In the genomic region with DNA sequence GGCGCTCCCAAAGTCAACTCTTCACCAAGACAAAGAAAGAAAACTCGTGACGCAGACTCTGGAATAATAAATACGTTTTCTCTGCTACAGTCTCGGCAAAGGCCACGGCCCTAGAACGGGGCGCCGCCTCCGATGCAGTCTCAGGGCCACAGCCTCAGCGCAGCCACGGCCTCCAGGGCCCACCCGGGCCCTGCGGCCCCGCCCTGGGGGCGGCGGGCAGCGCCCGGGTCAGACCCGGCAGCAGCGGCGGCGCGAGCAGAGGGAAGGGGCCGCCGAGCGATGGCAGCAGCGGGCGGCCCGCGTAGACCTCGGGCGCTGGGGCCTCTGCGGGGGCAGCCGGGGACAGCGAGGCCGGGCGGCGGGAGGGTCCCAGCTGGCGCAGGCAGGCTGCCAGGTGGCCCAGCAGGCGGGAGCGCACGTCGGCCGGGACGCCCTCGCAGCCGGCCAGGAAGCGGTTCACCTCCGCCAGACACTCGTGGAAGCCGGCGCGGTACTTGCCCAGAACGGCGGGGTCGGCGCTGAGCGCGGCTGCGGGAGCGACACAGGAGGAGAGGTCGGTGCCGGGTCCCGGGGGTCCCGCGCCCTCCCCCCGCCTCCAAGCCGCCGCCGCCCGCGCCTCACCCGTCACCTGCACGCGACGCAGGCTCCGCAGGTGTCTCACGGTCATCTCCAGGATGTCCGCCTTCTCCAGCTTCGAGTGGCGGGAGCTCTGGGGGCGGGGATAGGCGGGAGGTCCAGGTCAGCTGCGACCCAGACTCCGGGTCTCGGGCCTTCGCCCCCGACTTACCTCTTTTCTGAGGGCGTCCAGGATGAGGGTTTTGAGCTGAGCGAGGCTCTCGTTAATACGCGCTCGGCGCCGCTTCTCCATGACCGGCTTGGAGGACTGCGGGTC, we compare ENCODE assay signal across 9 cellular contexts. TPM values are rescaled to one million over a fixed set of nuclear protein-coding genes. Genes with fewer than 3 reads are reported as not detected.
DNase-seq lines count a peak whose midpoint lies in the region; ATAC-seq and TF ChIP-seq lines count a peak whose summit lies in the region.
"Had no signal": no experiment of that assay in that cellular context is flagged by ENCODE, and none has a peak within 500 bp of the region (broad histone marks: within the 10 kb centered on the region; RNA-seq: fewer than 3 reads in every experiment).

No MANE protein-coding gene starts in this region.

- H3K9me3 ChIP-seq in MG63 (no peaks in the 10 kb centered on the region), lung (ENCODE audit: control insufficient read depth in 2 of 2, insufficient read depth in 1 of 2, low read length in 1 of 2) (no peaks in the 10 kb centered on the region), uterus (no peaks in the 10 kb centered on the region)

- H3K27ac ChIP-seq in lung (ENCODE audit: low read depth in 1 of 2, low read length in 1 of 2) (peak overlapping the region; percentile 78 to 99), uterus (peak overlapping the region; percentile 93 to 94)

- ATAC-seq in lung (ENCODE audit: insufficient read depth, low FRiP score) (no peak), GM19467 (IDR thresholded peaks at IDR 0.05; ENCODE audit: unreplicated experiment) (no peak)

- intact Hi-C loops in uterus (cut with DNase I; ENCODE audit: low total_unique reads) = no loop called here

- peak overlapping the region; percentile 84 for H3K4me3 ChIP-seq in MG63
- peak overlapping the region; percentile 69 for H3K4me3 ChIP-seq in choroid plexus epithelial cell (ENCODE audit: low read depth, low read length)
- peak overlapping the region; percentile 47 for H3K4me3 ChIP-seq in lung
- peak overlapping the region; percentile 53 to 60 for H3K4me3 ChIP-seq in uterus

- TF ChIP-seq CTCF in choroid plexus epithelial cell (conservative IDR thresholded peaks at IDR 0.05; ENCODE audit: low read depth, low read length) = no peak
- no peak for TF ChIP-seq CTCF in lung (IDR thresholded peaks at IDR 0.05; ENCODE audit: control extremely low read depth, extremely low read depth)
- peak in 1 of 4 experiments; percentile 8 for TF ChIP-seq CTCF in uterus (IDR thresholded peaks at IDR 0.05)
- no peak for TF ChIP-seq CTCF in GM10248 (IDR thresholded peaks at IDR 0.05; ENCODE audit: control extremely low read depth, extremely low read depth, low read depth, missing control alignments)

- H3K27me3 ChIP-seq in MG63 (no peaks in the 10 kb centered on the region), lung (ENCODE audit: control insufficient read depth, insufficient read depth) (no peaks in the 10 kb centered on the region), uterus (peaks cover 0 to 4% of the 10 kb centered on the region in 2 donors)

- TF ChIP-seq POLR2A in uterus (IDR thresholded peaks at IDR 0.05) = peak in 1 of 2 donors; percentile 24

- H3K36me3 ChIP-seq in MG63 (no peaks in the 10 kb centered on the region), lung (ENCODE audit: control insufficient read depth in 2 of 2, insufficient read depth in 2 of 2, low read length in 2 of 2) (no peaks in the 10 kb centered on the region), uterus (no peaks in the 10 kb centered on the region)

- POLR2A ChIA-PET in GM10248 (lab: Yijun Ruan, JAX) = no interaction called here

- H3K4me1 ChIP-seq in lung (ENCODE audit: control insufficient read depth in 2 of 2, insufficient read depth in 2 of 2, low read length in 2 of 2) (peaks cover 0 to 16% of the 10 kb centered on the region in 2 donors), uterus (no peaks in the 10 kb centered on the region)

- WGBS in lung, 2 donors = 0 to 1% methylated on average over 80 to 99 of the region's 99 CpGs

- CTCF ChIA-PET in GM10248 (lab: Yijun Ruan, JAX) = interaction anchor here (0.7 to 2.1 kb wide), 3 partner anchors 15 to 19 kb away, joined by 4 to 7 read pairs (median 4); partner anchors contain the start of genes ISG15 and PERM1

- DNase-seq in D341Med (ENCODE audit: low spot score) = peak; percentile 75
- DNase-seq in MG63 = peak; percentile 43
- no peak for DNase-seq in choroid plexus epithelial cell (ENCODE audit: low read depth)
- no peak for DNase-seq in lung (ENCODE audit: low spot score)
- DNase-seq in uterus = peak; percentile 26 to 30
- DNase-seq in SKM-1 (lab: John Stamatoyannopoulos, UW; ENCODE audit: unreplicated experiment) = no peak
- DNase-seq in GM10248 (ENCODE audit: extremely low spot score) = no peak

RNA-seq across cellular contexts. Expression of gene HES4, which starts 0.7 kb away (rescaled TPM):
- 17.6 and 25.5 TPM in 2 replicates for total RNA-seq in MG63 (2014; rRNA removed; shearing (Covaris generic); ENCODE audit: low replicate concordance)
- total RNA-seq in lung (10 to 100 TPM; 13.5 to 47.9 TPM), uterus (10 to 100 TPM; 19.6 to 41.0 (median 36.3) TPM)
- 10 to 100 TPM; 16.6 to 37.7 TPM for polyA plus RNA-seq in lung

RNA-seq across cellular contexts. Expression of gene ISG15, which starts 14.1 kb away (rescaled TPM):
- total RNA-seq in MG63 (2014; rRNA removed; shearing (Covaris generic); ENCODE audit: low replicate concordance) = 68.0 and 98.4 TPM in 2 replicates
- total RNA-seq in lung = 10 to 100 TPM; 12.7 to 53.6 TPM
- 100 to 1,000 TPM; 208 to 234 TPM for polyA plus RNA-seq in lung
- 10 to 100 TPM in 2 of 4 donors, 1 to 10 TPM in 2; 1.8 to 27.2 (median 15.2) TPM for total RNA-seq in uterus

RNA-seq across cellular contexts. Expression of gene PERM1, which starts 17.3 kb away (rescaled TPM):
- 0.13 TPM in 1 of 2 replicates, not detected in the other for total RNA-seq in MG63 (2014; rRNA removed; shearing (Covaris generic); ENCODE audit: low replicate concordance)
- total RNA-seq in lung = under 1 TPM in 1 of 2 donors, not detected in 1; 0.15 TPM
- polyA plus RNA-seq in lung = under 1 TPM; 0.06 to 0.45 TPM
- total RNA-seq in uterus = 1 to 10 TPM in 1 of 4 donors, not detected in 3; 2.3 TPM
- total RNA-seq: LHCN-M2 had no signal

RNA-seq across cellular contexts. Expression of gene AGRN, which starts 20.8 kb away (rescaled TPM):
- 38.0 and 70.2 TPM in 2 replicates for total RNA-seq in MG63 (2014; rRNA removed; shearing (Covaris generic); ENCODE audit: low replicate concordance)
- 100 to 1,000 TPM; 103 to 124 TPM for total RNA-seq in lung
- 10 to 100 TPM; 30.7 to 67.4 TPM for polyA plus RNA-seq in lung
- 10 to 100 TPM in 3 of 4 donors, 1 to 10 TPM in 1; 8.2 to 86.9 (median 26.2) TPM for total RNA-seq in uterus

RNA-seq across cellular contexts. Expression of gene PLEKHN1, which starts 32.9 kb away (rescaled TPM):
- total RNA-seq in MG63 (2014; rRNA removed; shearing (Covaris generic); ENCODE audit: low replicate concordance) = 0.56 TPM in 1 of 2 replicates, not detected in the other
- total RNA-seq in lung (1 to 10 TPM; 2.0 to 5.1 TPM), uterus (1 to 10 TPM in 1 of 4 donors, not detected in 3; 1.1 TPM)
- polyA plus RNA-seq in lung = 1 to 10 TPM; 2.0 to 2.8 TPM

Comparison
In these comparisons a context has a peak if more than half of its experiments do, and no peak if none do; other contexts are left out.
1. DNase-seq: peak in D341Med (single experiment), MG63 (single experiment) and uterus (2 of 2); none in choroid plexus epithelial cell (single experiment), lung (single experiment), SKM-1 (single experiment) and GM10248 (single experiment).
2. Peak in every context shown above with its lines, with median percentiles within 50 percentile points of each other: H3K4me3 ChIP-seq.